1 cellular context compared by ENCODE assay signal in the genomic region with DNA sequence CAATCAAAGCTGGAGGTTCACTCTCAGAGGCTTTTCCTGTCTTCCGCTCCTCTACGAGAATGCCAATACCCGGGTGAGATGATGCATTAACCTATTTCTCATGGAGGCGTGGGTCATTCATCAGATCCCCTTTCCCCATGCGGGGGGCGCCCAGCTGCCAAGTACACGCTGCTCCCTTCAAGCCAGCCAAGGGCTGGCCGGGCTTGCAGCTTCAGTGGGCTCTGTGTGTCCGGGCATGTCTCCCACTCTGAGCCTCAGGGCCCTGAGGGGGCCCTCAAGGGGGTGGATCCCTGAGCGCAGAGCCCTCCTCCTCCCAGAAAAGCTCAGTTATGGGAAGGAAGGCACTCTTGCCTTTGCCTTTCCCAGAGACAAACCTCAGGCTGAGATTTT.
TF ChIP-seq lines count a peak whose summit lies in the region.

No MANE protein-coding gene starts in this region.

TF ChIP-seq in SK-N-SH treated with all-trans-retinoic acid at 6 μM for 48 hours, 23 proteins besides CTCF, POLR2A, EP300 and RAD21 (continued from another document):
- TF ChIP-seq SNAI2 (CRISPR knock-in tag; IDR thresholded peaks at IDR 0.05) (no peak), ZFP30 (CRISPR knock-in tag; IDR thresholded peaks at IDR 0.05) (no peak), TCF4 (CRISPR knock-in tag; IDR thresholded peaks at IDR 0.05; ENCODE audit: borderline replicate concordance) (no peak), CSDC2 (CRISPR knock-in tag; IDR thresholded peaks at IDR 0.05) (no peak), PPARA (CRISPR knock-in tag; IDR thresholded peaks at IDR 0.05; ENCODE audit: borderline replicate concordance) (no peak), ZNF8 (CRISPR knock-in tag; IDR thresholded peaks at IDR 0.05) (no peak)
- TF ChIP-seq, protein P1, sequence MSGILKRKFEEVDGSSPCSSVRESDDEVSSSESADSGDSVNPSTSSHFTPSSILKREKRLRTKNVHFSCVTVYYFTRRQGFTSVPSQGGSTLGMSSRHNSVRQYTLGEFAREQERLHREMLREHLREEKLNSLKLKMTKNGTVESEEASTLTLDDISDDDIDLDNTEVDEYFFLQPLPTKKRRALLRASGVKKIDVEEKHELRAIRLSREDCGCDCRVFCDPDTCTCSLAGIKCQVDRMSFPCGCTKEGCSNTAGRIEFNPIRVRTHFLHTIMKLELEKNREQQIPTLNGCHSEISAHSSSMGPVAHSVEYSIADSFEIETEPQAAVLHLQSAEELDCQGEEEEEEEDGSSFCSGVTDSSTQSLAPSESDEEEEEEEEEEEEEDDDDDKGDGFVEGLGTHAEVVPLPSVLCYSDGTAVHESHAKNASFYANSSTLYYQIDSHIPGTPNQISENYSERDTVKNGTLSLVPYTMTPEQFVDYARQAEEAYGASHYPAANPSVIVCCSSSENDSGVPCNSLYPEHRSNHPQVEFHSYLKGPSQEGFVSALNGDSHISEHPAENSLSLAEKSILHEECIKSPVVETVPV (CRISPR knock-in tag; IDR thresholded peaks at IDR 0.05): no peak
- TF ChIP-seq, protein P2, sequence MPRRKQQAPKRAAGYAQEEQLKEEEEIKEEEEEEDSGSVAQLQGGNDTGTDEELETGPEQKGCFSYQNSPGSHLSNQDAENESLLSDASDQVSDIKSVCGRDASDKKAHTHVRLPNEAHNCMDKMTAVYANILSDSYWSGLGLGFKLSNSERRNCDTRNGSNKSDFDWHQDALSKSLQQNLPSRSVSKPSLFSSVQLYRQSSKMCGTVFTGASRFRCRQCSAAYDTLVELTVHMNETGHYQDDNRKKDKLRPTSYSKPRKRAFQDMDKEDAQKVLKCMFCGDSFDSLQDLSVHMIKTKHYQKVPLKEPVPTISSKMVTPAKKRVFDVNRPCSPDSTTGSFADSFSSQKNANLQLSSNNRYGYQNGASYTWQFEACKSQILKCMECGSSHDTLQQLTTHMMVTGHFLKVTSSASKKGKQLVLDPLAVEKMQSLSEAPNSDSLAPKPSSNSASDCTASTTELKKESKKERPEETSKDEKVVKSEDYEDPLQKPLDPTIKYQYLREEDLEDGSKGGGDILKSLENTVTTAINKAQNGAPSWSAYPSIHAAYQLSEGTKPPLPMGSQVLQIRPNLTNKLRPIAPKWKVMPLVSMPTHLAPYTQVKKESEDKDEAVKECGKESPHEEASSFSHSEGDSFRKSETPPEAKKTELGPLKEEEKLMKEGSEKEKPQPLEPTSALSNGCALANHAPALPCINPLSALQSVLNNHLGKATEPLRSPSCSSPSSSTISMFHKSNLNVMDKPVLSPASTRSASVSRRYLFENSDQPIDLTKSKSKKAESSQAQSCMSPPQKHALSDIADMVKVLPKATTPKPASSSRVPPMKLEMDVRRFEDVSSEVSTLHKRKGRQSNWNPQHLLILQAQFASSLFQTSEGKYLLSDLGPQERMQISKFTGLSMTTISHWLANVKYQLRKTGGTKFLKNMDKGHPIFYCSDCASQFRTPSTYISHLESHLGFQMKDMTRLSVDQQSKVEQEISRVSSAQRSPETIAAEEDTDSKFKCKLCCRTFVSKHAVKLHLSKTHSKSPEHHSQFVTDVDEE (CRISPR knock-in tag; IDR thresholded peaks at IDR 0.05): no peak
